8 cellular contexts compared by ENCODE assay signal in genomic region chr22:21712751-21713427, GRCh38. TPM values are rescaled to one million over a fixed set of nuclear protein-coding genes. Genes with fewer than 3 reads are reported as not detected.
DNase-seq lines count a peak whose midpoint lies in the region; ATAC-seq and TF ChIP-seq lines count a peak whose summit lies in the region.

No MANE protein-coding gene starts in this region.

- TF ChIP-seq POLR2A in lower leg skin (IDR thresholded peaks at IDR 0.05) = no peak

- H3K4me3 ChIP-seq in coronary artery (peak overlapping the region; percentile 23), lower leg skin (ENCODE audit: low read depth, poor library complexity, severe bottlenecking) (no peak overlapping the region)

- intact Hi-C loops in lower leg skin (cut with DNase I; ENCODE audit: low total_unique reads) = loop anchor here (5.0 kb wide), 1 partner anchor 239 kb away; the partner anchor contains the start of gene PPM1F

- H3K27ac ChIP-seq in coronary artery = peak overlapping the region in 1 of 2 donors; percentile 15

- DNase-seq in NCI-H2081 (lab: John Stamatoyannopoulos, UW) = peak; percentile 16 to 37
- DNase-seq in NCI-H2081 treated with DMSO at 0.1 percent for 48 hours (lab: John Stamatoyannopoulos, UW) = no peak
- peak; percentile 53 for DNase-seq in NCI-H2171 treated with DMSO at 0.1 percent for 48 hours (lab: John Stamatoyannopoulos, UW)
- peak; percentile 29 for DNase-seq in activated CD4-positive, CD25-positive, alpha-beta regulatory T cell treated with anti-CD3 and anti-CD28 coated beads, Interleukin-2, amount 50 U/mL, for 16 hours (ENCODE audit: low read depth, low spot score)
- DNase-seq in coronary artery (ENCODE audit: low spot score) = no peak
- peak; percentile 58 to 94 for DNase-seq in lower leg skin (ENCODE audit: low spot score in 2 of 2)
- DNase-seq in stimulated activated CD4-positive, alpha-beta T cell treated with anti-CD3 and anti-CD28 coated beads, Interleukin-4, amount 100 ng/mL, for 4 hours = peak; percentile 40 to 43

- TF ChIP-seq CTCF in coronary artery (IDR thresholded peaks at IDR 0.05) (peak; percentile 72), lower leg skin (IDR thresholded peaks at IDR 0.05) (peak in 1 of 3 donors; percentile 20)

- ATAC-seq in GM18909 (IDR thresholded peaks at IDR 0.05; ENCODE audit: poor library complexity, unreplicated experiment) = no peak

- 6% methylated on average over 14 of the region's 14 CpGs for WGBS in lower leg skin, 2 donors

RNA-seq across cellular contexts. Expression of gene YPEL1, which starts 22.7 kb away (rescaled TPM):
- 1 to 10 TPM; 1.9 to 5.4 (median 2.8) TPM for total RNA-seq in lower leg skin

RNA-seq across cellular contexts. Expression of gene PPIL2, which starts 47.1 kb away (rescaled TPM):
- total RNA-seq in lower leg skin = 10 to 100 TPM; 22.3 to 44.2 (median 27.5) TPM

Comparison
In these comparisons a context has a peak if more than half of its experiments do, and no peak if none do; other contexts are left out.
1. DNase-seq: peak in NCI-H2081 (2 of 2), NCI-H2171 treated with DMSO at 0.1 percent for 48 hours (single experiment), activated CD4-positive, CD25-positive, alpha-beta regulatory T cell treated with anti-CD3 and anti-CD28 coated beads, Interleukin-2, amount 50 U/mL, for 16 hours (single experiment), lower leg skin (2 of 2) and stimulated activated CD4-positive, alpha-beta T cell treated with anti-CD3 and anti-CD28 coated beads, Interleukin-4, amount 100 ng/mL, for 4 hours (2 of 2); none in NCI-H2081 treated with DMSO at 0.1 percent for 48 hours (single experiment) and coronary artery (single experiment).